Comparison of ENCODE assay signal across 9 cellular contexts in the genomic region with DNA sequence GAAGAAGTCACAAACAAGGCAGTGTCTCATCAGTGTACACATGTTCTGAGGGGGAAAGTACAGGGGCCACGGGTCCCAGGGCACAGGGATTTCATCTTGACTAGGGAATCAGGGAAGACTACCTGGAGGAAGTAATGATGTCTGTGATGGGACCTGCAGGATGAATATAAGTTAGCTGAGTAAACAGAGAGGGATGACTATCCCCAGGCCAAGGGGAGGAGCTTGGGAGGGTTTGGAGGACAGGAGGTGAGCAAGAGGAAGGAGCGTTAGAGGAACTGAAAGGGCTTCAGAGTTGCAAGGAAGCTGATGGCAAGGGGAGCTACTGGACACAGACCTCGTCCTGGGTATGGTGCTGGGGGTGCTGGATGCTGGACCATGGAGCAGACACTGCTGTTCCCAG. TPM values are rescaled to one million over a fixed set of nuclear protein-coding genes. Genes with fewer than 3 reads are reported as not detected.
DNase-seq lines count a peak whose midpoint lies in the region; ATAC-seq, FAIRE-seq and TF ChIP-seq lines count a peak whose summit lies in the region.
"Had no signal": no experiment of that assay in that cellular context is flagged by ENCODE, and none has a peak within 500 bp of the region (broad histone marks: within the 10 kb centered on the region; RNA-seq: fewer than 3 reads in every experiment).

No MANE protein-coding gene starts in this region.

- BruUV-seq in Calu3 (replicated peaks; lab: Mats Ljungman, UMichigan) = no TSS peak

- DNase-seq in Calu3 = peak; percentile 18
- peak; percentile 76 for DNase-seq in SKM-1 treated with dmso at 0.1 percent for 144 hours (lab: John Stamatoyannopoulos, UW; ENCODE audit: unreplicated experiment)
- no peak for DNase-seq in keratinocyte (ENCODE audit: low read depth, low spot score)
- DNase-seq in frontal cortex (ENCODE audit: low spot score in 2 of 2) = no peak
- DNase-seq in effector CD4-positive, alpha-beta T cell = no peak
- DNase-seq in heart right ventricle = no peak
- no peak for DNase-seq in NCI-H526 (lab: John Stamatoyannopoulos, UW)
- DNase-seq: NCI-H82 had no signal

- no peak overlapping the region for H2AFZ ChIP-seq in keratinocyte (ENCODE audit: control insufficient read depth, low read length)

- no peak overlapping the region for H3K9ac ChIP-seq in keratinocyte (ENCODE audit: control insufficient read depth, extremely low read depth, insufficient read depth, low read length)

- H4K20me1 ChIP-seq in keratinocyte (ENCODE audit: control insufficient read depth, extremely low read depth, insufficient read depth, low read length) = no peaks in the 10 kb centered on the region

- H3K4me3 ChIP-seq in keratinocyte (ENCODE audit: control insufficient read depth in 2 of 3, extremely low read depth in 1 of 3, insufficient read depth in 2 of 3, low read depth in 1 of 3, low read length in 3 of 3) = no peak overlapping the region
- H3K4me3 ChIP-seq in heart right ventricle = no peak overlapping the region

- 80 to 88% methylated on average over 3 of the region's 3 CpGs for WGBS in heart right ventricle, 2 donors

- no peak overlapping the region for H3K27ac ChIP-seq in keratinocyte (ENCODE audit: control insufficient read depth, insufficient read depth, low read length)
- peak overlapping the region in 3 of 10 donors; percentile 1 to 90 (median 23) for H3K27ac ChIP-seq in heart right ventricle

- no peak overlapping the region for H3K4me3 Mint-ChIP-seq in Calu3 (ENCODE audit: low read depth, unreplicated experiment)

- H3K27ac Mint-ChIP-seq in Calu3 (ENCODE audit: unreplicated experiment) = no peak overlapping the region

- ATAC-seq in HG03432 (IDR thresholded peaks at IDR 0.05; ENCODE audit: unreplicated experiment) = peak; percentile 46
- ATAC-seq in heart right ventricle = no peak

- peaks cover 50% of the 10 kb centered on the region for H3K4me1 Mint-ChIP-seq in Calu3 (ENCODE audit: low read depth, unreplicated experiment)

- no peaks in the 10 kb centered on the region for H3K79me2 ChIP-seq in keratinocyte (ENCODE audit: control insufficient read depth, insufficient read depth, low read length)

- H3K9me3 ChIP-seq in keratinocyte (ENCODE audit: control insufficient read depth, low read depth, low read length) = no peaks in the 10 kb centered on the region
- no peaks in the 10 kb centered on the region for H3K9me3 ChIP-seq in heart right ventricle

- no peak overlapping the region for H3K4me2 ChIP-seq in keratinocyte (ENCODE audit: control insufficient read depth, extremely low read depth, insufficient read depth, low read depth, low read length)

- CTCF ChIA-PET in Calu3 (lab: Charles Lee) = interaction anchor here (1.0 kb wide), 1 partner anchor 26 kb away, joined by 3 read pairs; no protein-coding TSS in a partner anchor

- intact Hi-C loops in Calu3 (cut with micrococcal nuclease; ENCODE audit: unreplicated experiment) = no loop called here
- intact Hi-C loops in heart right ventricle (cut with DNase I) = loop anchor here in 2 of 10 donors (10.0 kb wide), 1 partner anchor 79 kb away; no protein-coding TSS in a partner anchor

- TF ChIP-seq CTCF in Calu3 (IDR thresholded peaks at IDR 0.05; ENCODE audit: unreplicated experiment) (no peak), keratinocyte (optimal IDR thresholded peaks at IDR 0.05 in 1 of 3, IDR thresholded peaks at IDR 0.05 in 1 of 3, conservative IDR thresholded peaks at IDR 0.05 in 1 of 3; ENCODE audit: extremely low read depth in 1 of 3, insufficient read depth in 2 of 3, low read length in 3 of 3) (no peak), heart right ventricle (IDR thresholded peaks at IDR 0.05) (no peak)

- no peaks in the 10 kb centered on the region for H3K36me3 Mint-ChIP-seq in Calu3 (ENCODE audit: insufficient read depth, unreplicated experiment)

- H3K9me1 ChIP-seq in keratinocyte (ENCODE audit: control insufficient read depth, extremely low read depth, insufficient read depth, low read length) = no peaks in the 10 kb centered on the region

- H3K27me3 Mint-ChIP-seq in Calu3 (ENCODE audit: unreplicated experiment) = peaks cover 11% of the 10 kb centered on the region

- H3K36me3 ChIP-seq in keratinocyte (ENCODE audit: control insufficient read depth in 2 of 2, extremely low read depth in 1 of 2, insufficient read depth in 2 of 2, low read length in 2 of 2) = peaks cover 6 to 14% of the 10 kb centered on the region in 2 experiments
- H3K36me3 ChIP-seq in heart right ventricle = peaks cover 0 to 66% (median 0%) of the 10 kb centered on the region in 9 donors

- dilution Hi-C loops in keratinocyte (cut with MboI; ENCODE audit: extremely low pct_ligation_motif_present, low sequenced_read_pairs) = no loop called here

- peak; percentile 9 for FAIRE-seq in keratinocyte (lab: Jason Lieb, UNC)
- FAIRE-seq in frontal cortex (lab: Jason Lieb, UNC) = no peak

- no peaks in the 10 kb centered on the region for H3K9me3 Mint-ChIP-seq in Calu3 (ENCODE audit: low read depth, unreplicated experiment)

- H3K27me3 ChIP-seq in keratinocyte (ENCODE audit: control insufficient read depth, extremely low read depth, insufficient read depth, low read length) (no peaks in the 10 kb centered on the region), heart right ventricle (no peaks in the 10 kb centered on the region)

- peaks cover 22% of the 10 kb centered on the region for H3K4me1 ChIP-seq in keratinocyte (ENCODE audit: control insufficient read depth, extremely low read depth, insufficient read depth, low read length)
- H3K4me1 ChIP-seq in heart right ventricle = peaks cover 13 to 72% (median 57%) of the 10 kb centered on the region in 9 donors

RNA-seq across cellular contexts. Expression of a gene that starts 56.4 kb away (rescaled TPM):
- total RNA-seq in Calu3 (2022) (13.5 and 14.8 TPM in 2 replicates), frontal cortex (13.0 TPM), heart right ventricle (10 to 100 TPM; 11.5 to 18.2 (median 13.4) TPM)
- polyA plus RNA-seq in keratinocyte (12.6 to 15.1 TPM (median 12.6 TPM) in 3 replicates), heart right ventricle (1 to 10 TPM; 3.0 to 3.7 TPM)
- 3.7 TPM for polyA plus RNA-seq in keratinocyte (2011; ENCODE audit: low read depth)
- 6.2 and 11.2 TPM in 2 replicates for polyA plus RNA-seq in keratinocyte (2011; cell fraction: cytosol; rRNA removed)
- polyA plus RNA-seq in keratinocyte (2011; cell fraction: nucleus; rRNA removed) = 17.4 and 19.0 TPM in 2 replicates
- 8.9 and 9.2 TPM in 2 replicates for polyA plus RNA-seq in keratinocyte (2012; ENCODE audit: low replicate concordance)
- 18.3 to 21.8 TPM (median 20.6 TPM) in 3 replicates for polyA minus RNA-seq in keratinocyte
- polyA minus RNA-seq in keratinocyte (2011; cell fraction: cytosol; rRNA and poly(A)+ RNA removed) = 8.8 TPM
- polyA minus RNA-seq in keratinocyte (2011; cell fraction: nucleus; rRNA and poly(A)+ RNA removed) = 14.0 and 23.5 TPM in 2 replicates

Comparison
In these comparisons a context has a peak if more than half of its experiments do, and no peak if none do; other contexts are left out.
1. DNase-seq: peak in Calu3 (single experiment) and SKM-1 treated with dmso at 0.1 percent for 144 hours (single experiment); none in keratinocyte (single experiment), frontal cortex (0 of 2), effector CD4-positive, alpha-beta T cell (single experiment), heart right ventricle (0 of 2) and NCI-H526 (0 of 2).